Comparison of ENCODE assay signal across 1 cellular context in genomic region chr6:30570263-30570662, GRCh38.
TF ChIP-seq lines count a peak whose summit lies in the region.

No MANE protein-coding gene starts in this region.

TF ChIP-seq in GM12878, 131 proteins besides CTCF, POLR2A, EP300 and RAD21:
- no peak for TF ChIP-seq BCL11A (IDR thresholded peaks at IDR 0.05; ENCODE audit: low read depth, low read length)
- no peak for TF ChIP-seq TARDBP (IDR thresholded peaks at IDR 0.05; ENCODE audit: borderline replicate concordance)
- TF ChIP-seq, protein P1, sequence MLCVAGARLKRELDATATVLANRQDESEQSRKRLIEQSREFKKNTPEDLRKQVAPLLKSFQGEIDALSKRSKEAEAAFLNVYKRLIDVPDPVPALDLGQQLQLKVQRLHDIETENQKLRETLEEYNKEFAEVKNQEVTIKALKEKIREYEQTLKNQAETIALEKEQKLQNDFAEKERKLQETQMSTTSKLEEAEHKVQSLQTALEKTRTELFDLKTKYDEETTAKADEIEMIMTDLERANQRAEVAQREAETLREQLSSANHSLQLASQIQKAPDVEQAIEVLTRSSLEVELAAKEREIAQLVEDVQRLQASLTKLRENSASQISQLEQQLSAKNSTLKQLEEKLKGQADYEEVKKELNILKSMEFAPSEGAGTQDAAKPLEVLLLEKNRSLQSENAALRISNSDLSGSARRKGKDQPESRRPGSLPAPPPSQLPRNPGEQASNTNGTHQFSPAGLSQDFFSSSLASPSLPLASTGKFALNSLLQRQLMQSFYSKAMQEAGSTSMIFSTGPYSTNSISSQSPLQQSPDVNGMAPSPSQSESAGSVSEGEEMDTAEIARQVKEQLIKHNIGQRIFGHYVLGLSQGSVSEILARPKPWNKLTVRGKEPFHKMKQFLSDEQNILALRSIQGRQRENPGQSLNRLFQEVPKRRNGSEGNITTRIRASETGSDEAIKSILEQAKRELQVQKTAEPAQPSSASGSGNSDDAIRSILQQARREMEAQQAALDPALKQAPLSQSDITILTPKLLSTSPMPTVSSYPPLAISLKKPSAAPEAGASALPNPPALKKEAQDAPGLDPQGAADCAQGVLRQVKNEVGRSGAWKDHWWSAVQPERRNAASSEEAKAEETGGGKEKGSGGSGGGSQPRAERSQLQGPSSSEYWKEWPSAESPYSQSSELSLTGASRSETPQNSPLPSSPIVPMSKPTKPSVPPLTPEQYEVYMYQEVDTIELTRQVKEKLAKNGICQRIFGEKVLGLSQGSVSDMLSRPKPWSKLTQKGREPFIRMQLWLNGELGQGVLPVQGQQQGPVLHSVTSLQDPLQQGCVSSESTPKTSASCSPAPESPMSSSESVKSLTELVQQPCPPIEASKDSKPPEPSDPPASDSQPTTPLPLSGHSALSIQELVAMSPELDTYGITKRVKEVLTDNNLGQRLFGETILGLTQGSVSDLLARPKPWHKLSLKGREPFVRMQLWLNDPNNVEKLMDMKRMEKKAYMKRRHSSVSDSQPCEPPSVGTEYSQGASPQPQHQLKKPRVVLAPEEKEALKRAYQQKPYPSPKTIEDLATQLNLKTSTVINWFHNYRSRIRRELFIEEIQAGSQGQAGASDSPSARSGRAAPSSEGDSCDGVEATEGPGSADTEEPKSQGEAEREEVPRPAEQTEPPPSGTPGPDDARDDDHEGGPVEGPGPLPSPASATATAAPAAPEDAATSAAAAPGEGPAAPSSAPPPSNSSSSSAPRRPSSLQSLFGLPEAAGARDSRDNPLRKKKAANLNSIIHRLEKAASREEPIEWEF (IDR thresholded peaks at IDR 0.05; ENCODE audit: insufficient replicate concordance, low read depth, low read length) = no peak
- no peak for TF ChIP-seq BACH1 (IDR thresholded peaks at IDR 0.05; ENCODE audit: borderline replicate concordance)
- TF ChIP-seq NRF1 (conservative IDR thresholded peaks at IDR 0.05; ENCODE audit: low read depth, low read length) = no peak
- TF ChIP-seq SIX5 (IDR thresholded peaks at IDR 0.05; ENCODE audit: low read depth, low read length, severe bottlenecking) = no peak
- no peak for TF ChIP-seq TAF1 (IDR thresholded peaks at IDR 0.05; ENCODE audit: borderline replicate concordance, low read depth, low read length)
TF ChIP-seq in GM12878: peak in this region for 0.
